In genomic region chr14:86708846-86709339, GRCh38 we compare ENCODE assay signal across 1 cellular context.
TF ChIP-seq lines count a peak whose summit lies in the region.

No MANE protein-coding gene starts in this region.

TF ChIP-seq in HepG2, 621 proteins besides CTCF, POLR2A, EP300 and RAD21 (continued from another document and continues in another):
- TF ChIP-seq ZBTB4 (CRISPR knock-in tag; IDR thresholded peaks at IDR 0.05; ENCODE audit: borderline replicate concordance) (no peak), ZFX (CRISPR knock-in tag; IDR thresholded peaks at IDR 0.05; ENCODE audit: low read depth) (peak; percentile 50), ZNF460 (CRISPR knock-in tag; IDR thresholded peaks at IDR 0.05; ENCODE audit: borderline replicate concordance) (no peak), NPAS2 (CRISPR knock-in tag; IDR thresholded peaks at IDR 0.05; ENCODE audit: borderline replicate concordance) (no peak), MAF1 (CRISPR knock-in tag; IDR thresholded peaks at IDR 0.05; ENCODE audit: borderline replicate concordance) (no peak), TAF15 (IDR thresholded peaks at IDR 0.05; ENCODE audit: low read depth, low read length, poor library complexity, severe bottlenecking) (no peak), MATR3 (CRISPR knock-in tag; IDR thresholded peaks at IDR 0.05) (no peak), JUND (CRISPR knock-in tag; IDR thresholded peaks at IDR 0.05) (0 out of 2 replicates have a peak, but pooled peaks have one; percentile 14), MIXL1 (CRISPR knock-in tag; IDR thresholded peaks at IDR 0.05) (peak; percentile 99), IKZF1 (IDR thresholded peaks at IDR 0.05) (no peak), ZNF431 (CRISPR knock-in tag; IDR thresholded peaks at IDR 0.05; ENCODE audit: borderline replicate concordance, low read depth) (no peak), ZKSCAN5 (CRISPR knock-in tag; IDR thresholded peaks at IDR 0.05) (no peak), TOE1 (CRISPR knock-in tag; IDR thresholded peaks at IDR 0.05) (no peak), ZNF839 (CRISPR knock-in tag; IDR thresholded peaks at IDR 0.05; ENCODE audit: borderline replicate concordance) (no peak), DPF2 (CRISPR knock-in tag; IDR thresholded peaks at IDR 0.05; ENCODE audit: borderline replicate concordance, low read depth) (peak; percentile 94), MYC (CRISPR knock-in tag; IDR thresholded peaks at IDR 0.05; ENCODE audit: borderline replicate concordance) (no peak), RFX5 (IDR thresholded peaks at IDR 0.05; ENCODE audit: low read depth, low read length) (no peak), PTBP1 (IDR thresholded peaks at IDR 0.05; ENCODE audit: low read depth, low read length, poor library complexity, severe bottlenecking) (no peak), ASH2L (IDR thresholded peaks at IDR 0.05; ENCODE audit: insufficient read length, low read depth, low read length) (peak; percentile 94), FOSL2 (CRISPR knock-in tag; IDR thresholded peaks at IDR 0.05) (peak; percentile 85), MLX (CRISPR knock-in tag; IDR thresholded peaks at IDR 0.05) (peak; percentile 93), MLLT10 (CRISPR knock-in tag; IDR thresholded peaks at IDR 0.05) (no peak), HOXA9 (CRISPR knock-in tag; IDR thresholded peaks at IDR 0.05; ENCODE audit: borderline replicate concordance) (no peak), ZNF10 (CRISPR knock-in tag; IDR thresholded peaks at IDR 0.05; ENCODE audit: borderline replicate concordance, low read depth) (no peak), ATF1 (CRISPR knock-in tag; IDR thresholded peaks at IDR 0.05) (peak; percentile 43; the same call in 1 of the 2 replicates), LCORL (IDR thresholded peaks at IDR 0.05) (no peak), LCORL (CRISPR knock-in tag; IDR thresholded peaks at IDR 0.05) (no peak), CREM (IDR thresholded peaks at IDR 0.05) (peak; percentile 93), CREM (CRISPR knock-in tag; IDR thresholded peaks at IDR 0.05) (no peak), ADNP (CRISPR knock-in tag; IDR thresholded peaks at IDR 0.05) (no peak), ZNF251 (CRISPR knock-in tag; IDR thresholded peaks at IDR 0.05) (no peak), RFXANK (CRISPR knock-in tag; IDR thresholded peaks at IDR 0.05) (no peak), ZC3H13 (CRISPR knock-in tag; IDR thresholded peaks at IDR 0.05) (no peak), ZSCAN22 (CRISPR knock-in tag; IDR thresholded peaks at IDR 0.05) (no peak), DBP (CRISPR knock-in tag; IDR thresholded peaks at IDR 0.05; ENCODE audit: not compliant biosample characterization) (no peak), NFYC (CRISPR knock-in tag; IDR thresholded peaks at IDR 0.05) (0 out of 2 replicates have a peak, but pooled peaks have one; percentile 5), ZNF432 (CRISPR knock-in tag; IDR thresholded peaks at IDR 0.05; ENCODE audit: borderline replicate concordance) (no peak), FOXC1 (CRISPR knock-in tag; IDR thresholded peaks at IDR 0.05; ENCODE audit: borderline replicate concordance) (no peak), ZFP36L1 (CRISPR knock-in tag; IDR thresholded peaks at IDR 0.05) (no peak; the same call in 1 of the 2 replicates), TRIM24 (CRISPR knock-in tag; IDR thresholded peaks at IDR 0.05) (peak; percentile 51; the same call in 1 of the 2 replicates), USF2 (IDR thresholded peaks at IDR 0.05; ENCODE audit: low read depth, low read length) (no peak), USF2 (CRISPR knock-in tag; IDR thresholded peaks at IDR 0.05; ENCODE audit: borderline replicate concordance) (no peak), ZNF382 (CRISPR knock-in tag; IDR thresholded peaks at IDR 0.05; ENCODE audit: borderline replicate concordance) (no peak), HCFC1 (IDR thresholded peaks at IDR 0.05; ENCODE audit: low read depth, low read length) (no peak), NFATC3 (CRISPR knock-in tag; IDR thresholded peaks at IDR 0.05) (no peak), ZNF772 (CRISPR knock-in tag; IDR thresholded peaks at IDR 0.05) (0 out of 2 replicates have a peak, but pooled peaks have one; percentile 63)
- TF ChIP-seq, protein P1, sequence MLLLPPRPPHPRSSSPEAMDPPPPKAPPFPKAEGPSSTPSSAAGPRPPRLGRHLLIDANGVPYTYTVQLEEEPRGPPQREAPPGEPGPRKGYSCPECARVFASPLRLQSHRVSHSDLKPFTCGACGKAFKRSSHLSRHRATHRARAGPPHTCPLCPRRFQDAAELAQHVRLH (CRISPR knock-in tag; IDR thresholded peaks at IDR 0.05; ENCODE audit: borderline replicate concordance, low read depth) = 0 out of 2 replicates have a peak, but pooled peaks have one; percentile 62
- TF ChIP-seq, protein P2, sequence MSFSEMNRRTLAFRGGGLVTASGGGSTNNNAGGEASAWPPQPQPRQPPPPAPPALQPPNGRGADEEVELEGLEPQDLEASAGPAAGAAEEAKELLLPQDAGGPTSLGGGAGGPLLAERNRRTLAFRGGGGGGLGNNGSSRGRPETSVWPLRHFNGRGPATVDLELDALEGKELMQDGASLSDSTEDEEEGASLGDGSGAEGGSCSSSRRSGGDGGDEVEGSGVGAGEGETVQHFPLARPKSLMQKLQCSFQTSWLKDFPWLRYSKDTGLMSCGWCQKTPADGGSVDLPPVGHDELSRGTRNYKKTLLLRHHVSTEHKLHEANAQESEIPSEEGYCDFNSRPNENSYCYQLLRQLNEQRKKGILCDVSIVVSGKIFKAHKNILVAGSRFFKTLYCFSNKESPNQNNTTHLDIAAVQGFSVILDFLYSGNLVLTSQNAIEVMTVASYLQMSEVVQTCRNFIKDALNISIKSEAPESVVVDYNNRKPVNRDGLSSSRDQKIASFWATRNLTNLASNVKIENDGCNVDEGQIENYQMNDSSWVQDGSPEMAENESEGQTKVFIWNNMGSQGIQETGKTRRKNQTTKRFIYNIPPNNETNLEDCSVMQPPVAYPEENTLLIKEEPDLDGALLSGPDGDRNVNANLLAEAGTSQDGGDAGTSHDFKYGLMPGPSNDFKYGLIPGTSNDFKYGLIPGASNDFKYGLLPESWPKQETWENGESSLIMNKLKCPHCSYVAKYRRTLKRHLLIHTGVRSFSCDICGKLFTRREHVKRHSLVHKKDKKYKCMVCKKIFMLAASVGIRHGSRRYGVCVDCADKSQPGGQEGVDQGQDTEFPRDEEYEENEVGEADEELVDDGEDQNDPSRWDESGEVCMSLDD (CRISPR knock-in tag; IDR thresholded peaks at IDR 0.05; ENCODE audit: borderline replicate concordance) = no peak
- TF ChIP-seq, protein P3, sequence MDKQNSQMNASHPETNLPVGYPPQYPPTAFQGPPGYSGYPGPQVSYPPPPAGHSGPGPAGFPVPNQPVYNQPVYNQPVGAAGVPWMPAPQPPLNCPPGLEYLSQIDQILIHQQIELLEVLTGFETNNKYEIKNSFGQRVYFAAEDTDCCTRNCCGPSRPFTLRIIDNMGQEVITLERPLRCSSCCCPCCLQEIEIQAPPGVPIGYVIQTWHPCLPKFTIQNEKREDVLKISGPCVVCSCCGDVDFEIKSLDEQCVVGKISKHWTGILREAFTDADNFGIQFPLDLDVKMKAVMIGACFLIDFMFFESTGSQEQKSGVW (CRISPR knock-in tag; IDR thresholded peaks at IDR 0.05; ENCODE audit: borderline replicate concordance) = no peak
- TF ChIP-seq, protein P4, sequence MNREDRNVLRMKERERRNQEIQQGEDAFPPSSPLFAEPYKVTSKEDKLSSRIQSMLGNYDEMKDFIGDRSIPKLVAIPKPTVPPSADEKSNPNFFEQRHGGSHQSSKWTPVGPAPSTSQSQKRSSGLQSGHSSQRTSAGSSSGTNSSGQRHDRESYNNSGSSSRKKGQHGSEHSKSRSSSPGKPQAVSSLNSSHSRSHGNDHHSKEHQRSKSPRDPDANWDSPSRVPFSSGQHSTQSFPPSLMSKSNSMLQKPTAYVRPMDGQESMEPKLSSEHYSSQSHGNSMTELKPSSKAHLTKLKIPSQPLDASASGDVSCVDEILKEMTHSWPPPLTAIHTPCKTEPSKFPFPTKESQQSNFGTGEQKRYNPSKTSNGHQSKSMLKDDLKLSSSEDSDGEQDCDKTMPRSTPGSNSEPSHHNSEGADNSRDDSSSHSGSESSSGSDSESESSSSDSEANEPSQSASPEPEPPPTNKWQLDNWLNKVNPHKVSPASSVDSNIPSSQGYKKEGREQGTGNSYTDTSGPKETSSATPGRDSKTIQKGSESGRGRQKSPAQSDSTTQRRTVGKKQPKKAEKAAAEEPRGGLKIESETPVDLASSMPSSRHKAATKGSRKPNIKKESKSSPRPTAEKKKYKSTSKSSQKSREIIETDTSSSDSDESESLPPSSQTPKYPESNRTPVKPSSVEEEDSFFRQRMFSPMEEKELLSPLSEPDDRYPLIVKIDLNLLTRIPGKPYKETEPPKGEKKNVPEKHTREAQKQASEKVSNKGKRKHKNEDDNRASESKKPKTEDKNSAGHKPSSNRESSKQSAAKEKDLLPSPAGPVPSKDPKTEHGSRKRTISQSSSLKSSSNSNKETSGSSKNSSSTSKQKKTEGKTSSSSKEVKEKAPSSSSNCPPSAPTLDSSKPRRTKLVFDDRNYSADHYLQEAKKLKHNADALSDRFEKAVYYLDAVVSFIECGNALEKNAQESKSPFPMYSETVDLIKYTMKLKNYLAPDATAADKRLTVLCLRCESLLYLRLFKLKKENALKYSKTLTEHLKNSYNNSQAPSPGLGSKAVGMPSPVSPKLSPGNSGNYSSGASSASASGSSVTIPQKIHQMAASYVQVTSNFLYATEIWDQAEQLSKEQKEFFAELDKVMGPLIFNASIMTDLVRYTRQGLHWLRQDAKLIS (CRISPR knock-in tag; IDR thresholded peaks at IDR 0.05) = no peak
- TF ChIP-seq, protein P5, sequence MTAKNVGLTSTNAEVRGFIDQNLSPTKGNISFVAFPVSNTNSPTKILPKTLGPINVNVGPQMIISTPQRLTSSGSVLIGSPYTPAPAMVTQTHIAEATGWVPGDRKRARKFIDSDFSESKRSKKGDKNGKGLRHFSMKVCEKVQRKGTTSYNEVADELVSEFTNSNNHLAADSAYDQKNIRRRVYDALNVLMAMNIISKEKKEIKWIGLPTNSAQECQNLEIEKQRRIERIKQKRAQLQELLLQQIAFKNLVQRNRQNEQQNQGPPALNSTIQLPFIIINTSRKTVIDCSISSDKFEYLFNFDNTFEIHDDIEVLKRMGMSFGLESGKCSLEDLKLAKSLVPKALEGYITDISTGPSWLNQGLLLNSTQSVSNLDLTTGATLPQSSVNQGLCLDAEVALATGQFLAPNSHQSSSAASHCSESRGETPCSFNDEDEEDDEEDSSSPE (CRISPR knock-in tag; IDR thresholded peaks at IDR 0.05) = 0 out of 2 replicates have a peak, but pooled peaks have one; percentile 8
- TF ChIP-seq, protein P6, sequence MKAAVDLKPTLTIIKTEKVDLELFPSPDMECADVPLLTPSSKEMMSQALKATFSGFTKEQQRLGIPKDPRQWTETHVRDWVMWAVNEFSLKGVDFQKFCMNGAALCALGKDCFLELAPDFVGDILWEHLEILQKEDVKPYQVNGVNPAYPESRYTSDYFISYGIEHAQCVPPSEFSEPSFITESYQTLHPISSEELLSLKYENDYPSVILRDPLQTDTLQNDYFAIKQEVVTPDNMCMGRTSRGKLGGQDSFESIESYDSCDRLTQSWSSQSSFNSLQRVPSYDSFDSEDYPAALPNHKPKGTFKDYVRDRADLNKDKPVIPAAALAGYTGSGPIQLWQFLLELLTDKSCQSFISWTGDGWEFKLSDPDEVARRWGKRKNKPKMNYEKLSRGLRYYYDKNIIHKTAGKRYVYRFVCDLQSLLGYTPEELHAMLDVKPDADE (CRISPR knock-in tag; IDR thresholded peaks at IDR 0.05) = no peak
